21 cellular contexts compared by ENCODE assay signal in the genomic region with DNA sequence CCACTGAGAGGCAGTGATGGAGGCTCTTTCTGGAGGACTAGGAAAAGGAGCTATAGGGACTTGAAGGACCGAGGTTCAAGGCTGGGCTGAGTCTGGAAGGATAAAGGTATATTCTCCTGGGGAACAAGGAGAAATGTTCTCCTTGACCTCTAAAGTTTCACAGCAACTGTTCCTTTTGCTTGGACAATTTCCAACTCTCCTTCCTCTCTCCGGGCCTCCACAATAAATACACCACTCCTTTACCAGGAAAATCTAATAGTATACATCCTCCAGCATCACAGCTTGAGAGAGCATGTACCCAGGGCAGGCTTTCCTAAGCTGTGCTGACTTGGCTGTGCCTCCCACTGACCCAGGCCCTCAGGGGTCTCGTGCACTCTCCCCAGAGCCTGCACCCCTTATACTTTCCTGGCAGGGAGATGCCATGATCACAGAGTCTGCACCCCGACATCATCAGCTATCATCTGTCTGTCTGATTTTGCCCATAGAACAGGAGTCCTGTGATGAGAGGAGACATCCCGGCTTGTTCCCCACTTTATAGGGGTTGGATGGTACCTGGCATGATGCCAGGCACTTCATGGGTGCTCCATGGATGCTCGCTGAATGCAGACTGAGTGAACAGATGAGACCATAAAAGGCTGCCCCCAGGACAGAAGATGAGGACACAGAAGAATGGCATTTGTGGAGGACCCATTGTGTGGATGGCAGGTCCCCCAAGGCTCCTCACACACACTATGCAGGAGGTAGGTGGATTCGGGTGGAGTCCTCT.
DNase-seq lines count a peak whose midpoint lies in the region; FAIRE-seq and TF ChIP-seq lines count a peak whose summit lies in the region.
"Had no signal": no experiment of that assay in that cellular context is flagged by ENCODE, and none has a peak within 500 bp of the region (broad histone marks: within the 10 kb centered on the region; RNA-seq: fewer than 3 reads in every experiment).

No MANE protein-coding gene starts in this region.

- no peak for TF ChIP-seq CTCF in RWPE1 (conservative IDR thresholded peaks at IDR 0.05; ENCODE audit: low read depth)
- no peak for TF ChIP-seq CTCF in endothelial cell of umbilical vein (IDR thresholded peaks at IDR 0.05; ENCODE audit: extremely low read depth in 1 of 2, insufficient read depth in 1 of 2, low read depth in 1 of 2, low read length in 2 of 2)
- no peak for TF ChIP-seq CTCF in progenitor cell of endocrine pancreas (IDR thresholded peaks at IDR 0.05; ENCODE audit: unreplicated experiment)

- FAIRE-seq in endothelial cell of umbilical vein (lab: Jason Lieb, UNC) (no peak), small intestine (lab: Jason Lieb, UNC) (no peak)
- FAIRE-seq: GM12892, H1 had no signal

- no peaks in the 10 kb centered on the region for H3K9me3 ChIP-seq in GM23248 (ENCODE audit: low read depth)
- no peaks in the 10 kb centered on the region for H3K9me3 ChIP-seq in endothelial cell of umbilical vein (replicated peaks; ENCODE audit: control insufficient read depth, insufficient read depth, low read length)
- H3K9me3 ChIP-seq in small intestine (ENCODE audit: control insufficient read depth, low read depth), result peaks cover 1% of the 10 kb centered on the region
- H3K9me3 ChIP-seq: SJSA1 had no signal

- H4K20me1 ChIP-seq in GM23248 (ENCODE audit: insufficient read depth) (no peaks in the 10 kb centered on the region), endothelial cell of umbilical vein (replicated peaks; ENCODE audit: control insufficient read depth, extremely low read depth, insufficient read depth, low read length) (no peaks in the 10 kb centered on the region)

- WGBS in GM23248 (ENCODE audit: low coverage in 1 of 2, low lambda C conversion rate in 2 of 2, missing lambda C conversion rate in 2 of 2), 2 experiments, result 69 to 71% methylated on average over 7 of the region's 7 CpGs
- 57 to 77% (median 62%) methylated on average over 7 of the region's 7 CpGs for WGBS in small intestine, 3 donors

- H3K36me3 Mint-ChIP-seq in progenitor cell of endocrine pancreas (ENCODE audit: insufficient read depth), result no peaks in the 10 kb centered on the region
- H3K36me3 Mint-ChIP-seq: CD4-positive, CD25-positive, alpha-beta regulatory T cell; IgD-negative memory B cell had no signal

- H2AFZ ChIP-seq in GM23248 (no peak overlapping the region), endothelial cell of umbilical vein (ENCODE audit: low read depth, low read length) (no peak overlapping the region)

- in situ Hi-C loops in GM23248 (cut with MboI), result no loop called here

- intact Hi-C loops in endothelial cell of umbilical vein (cut with micrococcal nuclease), result no loop called here

- no peak for TF ChIP-seq POLR2A in endothelial cell of umbilical vein (IDR thresholded peaks at IDR 0.05; ENCODE audit: low read depth, low read length)

- H3K4me1 ChIP-seq in GM23248 (ENCODE audit: insufficient read depth) (peaks cover 22% of the 10 kb centered on the region), endothelial cell of umbilical vein (ENCODE audit: control insufficient read depth, extremely low read depth, insufficient read depth, low read length) (peaks cover 4% of the 10 kb centered on the region), small intestine (ENCODE audit: control insufficient read depth in 2 of 2, insufficient read depth in 1 of 2, low read depth in 1 of 2, low read length in 1 of 2) (no peaks in the 10 kb centered on the region)
- H3K4me1 ChIP-seq: SJSA1 had no signal

- H3K27ac ChIP-seq in GM23248, result no peak overlapping the region
- peak overlapping the region; percentile 34; the same call in 1 of the 2 replicates for H3K27ac ChIP-seq in RWPE1
- H3K27ac ChIP-seq in endothelial cell of umbilical vein (ENCODE audit: insufficient read depth, low read depth, low read length), result no peak overlapping the region
- H3K27ac ChIP-seq in small intestine (ENCODE audit: low read depth in 1 of 2, low read length in 1 of 2), result no peak overlapping the region
- H3K27ac ChIP-seq: SJSA1 had no signal

- H3F3A ChIP-seq in GM23248 (ENCODE audit: insufficient read depth), result peaks cover 17% of the 10 kb centered on the region

- H3K4me1 Mint-ChIP-seq in progenitor cell of endocrine pancreas (ENCODE audit: low read depth), result peaks cover 3% of the 10 kb centered on the region
- H3K4me1 Mint-ChIP-seq: CD4-positive, CD25-positive, alpha-beta regulatory T cell; IgD-negative memory B cell had no signal

- H3K4me3 Mint-ChIP-seq in progenitor cell of endocrine pancreas (ENCODE audit: low read depth), result no peak overlapping the region
- H3K4me3 Mint-ChIP-seq: CD4-positive, CD25-positive, alpha-beta regulatory T cell had no signal

- H3K9me2 ChIP-seq in GM23248 (ENCODE audit: insufficient read depth), result no peaks in the 10 kb centered on the region

- no peaks in the 10 kb centered on the region for H3K9me1 ChIP-seq in endothelial cell of umbilical vein (replicated peaks; ENCODE audit: control insufficient read depth, extremely low read depth, insufficient read depth, low read length)

- H3K9me3 Mint-ChIP-seq in progenitor cell of endocrine pancreas (ENCODE audit: low read depth), result no peaks in the 10 kb centered on the region

- H3K4me3 ChIP-seq in GM23248 (no peak overlapping the region), endothelial cell of umbilical vein (replicated peaks in 1 of 3; ENCODE audit: insufficient read depth in 1 of 3, low read depth in 1 of 3, low read length in 3 of 3) (no peak overlapping the region), small intestine (ENCODE audit: low read depth in 1 of 2, low read length in 2 of 2) (no peak overlapping the region), H7 (ENCODE audit: insufficient read depth, low read depth, low read length) (no peak overlapping the region)
- H3K4me3 ChIP-seq: SJSA1 had no signal

- DNase-seq in GM23248 (peak; percentile 7), RWPE1 (ENCODE audit: low spot score) (no peak), endothelial cell of umbilical vein (ENCODE audit: low read depth, low spot score) (peak; percentile 29), progenitor cell of endocrine pancreas (ENCODE audit: low spot score, unreplicated experiment) (no peak), small intestine (no peak), H7 (no peak), GF-D8 (lab: John Stamatoyannopoulos, UW) (no peak)
- DNase-seq: CD4-positive, CD25-positive, alpha-beta regulatory T cell; DMS79 treated with DMSO at 0.1 percent for 48 hours; Karpas-422; MV-4-11; NCI-H1105 treated with DMSO at 0.1 percent for 48 hours; NCI-H2081; NCI-H510A; NCI-H748 treated with DMSO at 0.1 percent for 48 hours; NK-92 treated with Interleukin-12 subunit alpha and Interleukin-12 subunit beta, amount 100 ng/mL, for 24 hours; T-helper 1 cell had no signal

- dilution Hi-C loops in endothelial cell of umbilical vein (cut with MboI; ENCODE audit: extremely low pct_ligation_motif_present, low sequenced_read_pairs), result no loop called here

- H3K79me2 ChIP-seq in GM23248 (ENCODE audit: insufficient read depth) (no peaks in the 10 kb centered on the region), endothelial cell of umbilical vein (ENCODE audit: control insufficient read depth, insufficient read depth, low read length) (no peaks in the 10 kb centered on the region)

- POLR2A ChIA-PET in RWPE1 (lab: Yijun Ruan, JAX; ENCODE audit: low non-redundant PET), result no interaction called here
- POLR2A ChIA-PET in endothelial cell of umbilical vein (lab: Charles Lee), result no interaction called here

- no TSS peak for BruUV-seq in endothelial cell of umbilical vein (replicated peaks; lab: Mats Ljungman, UMichigan)

- H3K27me3 Mint-ChIP-seq in progenitor cell of endocrine pancreas, result peaks cover 9% of the 10 kb centered on the region
- H3K27me3 Mint-ChIP-seq: CD4-positive, CD25-positive, alpha-beta regulatory T cell had no signal

- H3K27ac Mint-ChIP-seq in progenitor cell of endocrine pancreas, result peak overlapping the region; percentile 45
- H3K27ac Mint-ChIP-seq: CD4-positive, CD25-positive, alpha-beta regulatory T cell; IgD-negative memory B cell had no signal

- H3K36me3 ChIP-seq in GM23248 (ENCODE audit: low read depth) (no peaks in the 10 kb centered on the region), endothelial cell of umbilical vein (ENCODE audit: control insufficient read depth in 2 of 2, extremely low read depth in 1 of 2, insufficient read depth in 2 of 2, low read length in 2 of 2) (no peaks in the 10 kb centered on the region), small intestine (ENCODE audit: control insufficient read depth in 2 of 2, insufficient read depth in 2 of 2, low read length in 2 of 2) (no peaks in the 10 kb centered on the region), H7 (replicated peaks; ENCODE audit: control insufficient read depth, insufficient read depth, low read length) (no peaks in the 10 kb centered on the region)
- H3K36me3 ChIP-seq: SJSA1 had no signal

- no peaks in the 10 kb centered on the region for H3K27me3 ChIP-seq in GM23248 (replicated peaks; ENCODE audit: insufficient read depth)
- no peaks in the 10 kb centered on the region for H3K27me3 ChIP-seq in endothelial cell of umbilical vein (ENCODE audit: control insufficient read depth in 2 of 2, insufficient read depth in 2 of 2, low read length in 2 of 2)
- H3K27me3 ChIP-seq in small intestine (ENCODE audit: control insufficient read depth in 2 of 2, insufficient read depth in 2 of 2, low read length in 2 of 2), result no peaks in the 10 kb centered on the region
- H3K27me3 ChIP-seq in H7 (ENCODE audit: control insufficient read depth, insufficient read depth, low read length), result no peaks in the 10 kb centered on the region
- H3K27me3 ChIP-seq: SJSA1 had no signal

- H3K9ac ChIP-seq in GM23248 (no peak overlapping the region), endothelial cell of umbilical vein (replicated peaks; ENCODE audit: extremely low read depth, insufficient read depth, low read length) (no peak overlapping the region)

- H3K4me2 ChIP-seq in GM23248 (ENCODE audit: unreplicated experiment), result no peak overlapping the region
- H3K4me2 ChIP-seq in endothelial cell of umbilical vein (ENCODE audit: insufficient read depth, low read length), result no peak overlapping the region

- CTCF ChIA-PET in RWPE1 (lab: Yijun Ruan, JAX), result no interaction called here
- CTCF ChIA-PET in endothelial cell of umbilical vein (lab: Charles Lee), result no interaction called here

TF ChIP-seq in endothelial cell of umbilical vein, 7 proteins besides CTCF, POLR2A, EP300 and RAD21 (continues in another document):
- TF ChIP-seq GATA2 (IDR thresholded peaks at IDR 0.05; ENCODE audit: insufficient read depth, insufficient read length, low read depth, low read length) (no peak), EZH2 (IDR thresholded peaks at IDR 0.05; ENCODE audit: borderline replicate concordance, low read depth, low read length, severe bottlenecking) (no peak), MYC (IDR thresholded peaks at IDR 0.05; ENCODE audit: low read depth, low read length) (no peak), POLR2AphosphoS5 (IDR thresholded peaks at IDR 0.05; ENCODE audit: insufficient read depth, low read depth, low read length) (no peak), JUN (IDR thresholded peaks at IDR 0.05; ENCODE audit: borderline replicate concordance, insufficient read depth, insufficient read length, low read depth) (no peak)
- TF ChIP-seq, protein P1, sequence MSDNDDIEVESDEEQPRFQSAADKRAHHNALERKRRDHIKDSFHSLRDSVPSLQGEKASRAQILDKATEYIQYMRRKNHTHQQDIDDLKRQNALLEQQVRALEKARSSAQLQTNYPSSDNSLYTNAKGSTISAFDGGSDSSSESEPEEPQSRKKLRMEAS (IDR thresholded peaks at IDR 0.05; ENCODE audit: insufficient read depth, insufficient read length), result no peak

Comparison
In these comparisons a context has a peak if more than half of its experiments do, and no peak if none do; other contexts are left out.
1. DNase-seq: peak in GM23248 (single experiment) and endothelial cell of umbilical vein (single experiment); none in RWPE1 (single experiment), progenitor cell of endocrine pancreas (single experiment), small intestine (single experiment), H7 (single experiment) and GF-D8 (single experiment).